In genomic region chr15:81091889-81092558, GRCh38 we compare ENCODE assay signal across 9 cellular contexts. TPM values are rescaled to one million over a fixed set of nuclear protein-coding genes. Genes with fewer than 3 reads are reported as not detected.
A peak's percentile ranks its signal among the peaks of the same experiment; 100 is the strongest.
DNase-seq lines count a peak whose midpoint lies in the region; ATAC-seq and TF ChIP-seq lines count a peak whose summit lies in the region.
"Had no signal": no experiment of that assay in that cellular context is flagged by ENCODE, and none has a peak within 500 bp of the region (broad histone marks: within the 10 kb centered on the region; RNA-seq: fewer than 3 reads in every experiment).

No MANE protein-coding gene starts in this region.

- POLR2A ChIA-PET in AG04450 (lab: Yijun Ruan, JAX), result interaction anchor here (1.1 kb wide), 1 partner anchor 232 kb away, joined by 4 read pairs; the partner anchor contains the start of gene STARD5

- TF ChIP-seq CTCF in AG04450 (IDR thresholded peaks at IDR 0.05; ENCODE audit: low read depth, low read length) (0 out of 2 replicates have a peak, but pooled peaks have one; percentile 4), brain microvascular endothelial cell (IDR thresholded peaks at IDR 0.05; ENCODE audit: low read depth, low read length, missing control alignments) (peak; percentile 3), liver (IDR thresholded peaks at IDR 0.05; ENCODE audit: low read depth, low read length, missing input control) (no peak)

- H3K27me3 ChIP-seq in AG04450 (ENCODE audit: control insufficient read depth, insufficient read depth, low read length) (peaks cover 7% of the 10 kb centered on the region), brain microvascular endothelial cell (replicated peaks) (no peaks in the 10 kb centered on the region), liver (ENCODE audit: control insufficient read depth in 4 of 4, insufficient read depth in 4 of 4, low read length in 3 of 4) (no peaks in the 10 kb centered on the region)

- 71% methylated on average over 13 of the region's 13 CpGs for WGBS in liver

- H3K9me3 ChIP-seq in AG04450 (ENCODE audit: control insufficient read depth, insufficient read depth, low read length) (no peaks in the 10 kb centered on the region), liver (ENCODE audit: control insufficient read depth in 4 of 4, low read length in 3 of 4) (no peaks in the 10 kb centered on the region)

- H3K4me3 ChIP-seq in AG04450 (ENCODE audit: low read depth, low read length), result peak overlapping the region; percentile 12
- no peak overlapping the region for H3K4me3 ChIP-seq in brain microvascular endothelial cell (ENCODE audit: low read depth, low read length)
- H3K4me3 ChIP-seq in liver (ENCODE audit: low read depth in 1 of 3, low read length in 3 of 3), result no peak overlapping the region

- CTCF ChIA-PET in AG04450 (lab: Charles Lee), result interaction anchor here (1.1 to 1.6 kb wide), 3 partner anchors 15 to 183 kb away, joined by 3 to 14 read pairs (median 5); no protein-coding TSS in a partner anchor

- no peaks in the 10 kb centered on the region for H3K36me3 ChIP-seq in brain microvascular endothelial cell (replicated peaks)
- H3K36me3 ChIP-seq in liver (ENCODE audit: control insufficient read depth in 4 of 4, insufficient read depth in 3 of 4, low read depth in 1 of 4, low read length in 3 of 4), result no peaks in the 10 kb centered on the region

- DNase-seq in AG04450 (ENCODE audit: low read depth, low spot score), result peak; percentile 89
- peak; percentile 29 for DNase-seq in LoVo (ENCODE audit: low spot score)
- peak; percentile 92 for DNase-seq in brain microvascular endothelial cell
- no peak for DNase-seq in activated CD4-positive, alpha-beta T cell treated with anti-CD3 and anti-CD28 coated beads, Interleukin-2, amount 50 U/mL, for 48 hours
- DNase-seq: activated naive CD8-positive, alpha-beta T cell treated with anti-CD3 and anti-CD28 coated beads, Interleukin-2, amount 50 U/mL, for 24 hours had no signal

- in situ Hi-C loops in brain microvascular endothelial cell (cut with HindIII; ENCODE audit: low pct_ligation_motif_present, low sequenced_read_pairs), result no loop called here

- peak overlapping the region; percentile 80 for H3K27ac ChIP-seq in AG04450 (ENCODE audit: low read depth, low read length)
- peak overlapping the region; percentile 50 for H3K27ac ChIP-seq in brain microvascular endothelial cell
- no peak overlapping the region for H3K27ac ChIP-seq in liver (ENCODE audit: low read depth in 1 of 2, low read length in 2 of 2)

- ATAC-seq in HG02885 (IDR thresholded peaks at IDR 0.05; ENCODE audit: poor library complexity, unreplicated experiment), result no peak
- ATAC-seq in GM21576 (IDR thresholded peaks at IDR 0.05; ENCODE audit: unreplicated experiment), result no peak
- ATAC-seq in HG02759 (IDR thresholded peaks at IDR 0.05; ENCODE audit: unreplicated experiment), result no peak
- ATAC-seq: activated naive CD8-positive, alpha-beta T cell treated with anti-CD3 and anti-CD28 coated beads, Interleukin-2, amount 50 U/mL, for 24 hours had no signal

- no peak for TF ChIP-seq RAD21 in liver (IDR thresholded peaks at IDR 0.05)

- H3K9ac ChIP-seq in liver (ENCODE audit: low read depth in 1 of 2, low read length in 2 of 2), result no peak overlapping the region

- peaks cover 0 to 6% (median 2%) of the 10 kb centered on the region in 4 donors for H3K4me1 ChIP-seq in liver (ENCODE audit: control insufficient read depth in 4 of 4, insufficient read depth in 4 of 4, low read length in 3 of 4)

TF ChIP-seq in liver, 16 proteins besides CTCF, POLR2A, EP300 and RAD21:
- TF ChIP-seq NR2F2 (IDR thresholded peaks at IDR 0.05), result peak; percentile 28
- TF ChIP-seq HNF4A (conservative IDR thresholded peaks at IDR 0.05), result no peak

RNA-seq across cellular contexts. Expression of gene CFAP161, which starts 42.0 kb away (rescaled TPM):
- polyA plus RNA-seq in AG04450 (2011; rRNA removed), result not detected in 2 replicates
- polyA minus RNA-seq in AG04450 (2011; rRNA and poly(A)+ RNA removed), result not detected in 2 replicates
- under 1 TPM; 0.75 to 0.84 TPM for total RNA-seq in liver
- not detected for polyA plus RNA-seq in liver

Comparison
In these comparisons a context has a peak if more than half of its experiments do, and no peak if none do; other contexts are left out.
1. DNase-seq: peak in AG04450 (single experiment), LoVo (single experiment) and brain microvascular endothelial cell (single experiment); none in activated CD4-positive, alpha-beta T cell treated with anti-CD3 and anti-CD28 coated beads, Interleukin-2, amount 50 U/mL, for 48 hours (0 of 2).
2. H3K27ac ChIP-seq: peak in AG04450 (single experiment) and brain microvascular endothelial cell (single experiment); none in liver (0 of 2).